In genomic region chr1:8408151-8408839, GRCh38 we compare ENCODE assay signal across 8 cellular contexts.
A peak's percentile ranks its signal among the peaks of the same experiment; 100 is the strongest.
DNase-seq lines count a peak whose midpoint lies in the region; ATAC-seq, FAIRE-seq and TF ChIP-seq lines count a peak whose summit lies in the region.

No MANE protein-coding gene starts in this region.

- peak overlapping the region; percentile 83 to 100 (median 96) for H3K27ac ChIP-seq in gastroesophageal sphincter
- peak overlapping the region; percentile 77 for H3K27ac ChIP-seq in rectal smooth muscle tissue (ENCODE audit: low read depth, low read length)

- no peak overlapping the region for H3K9ac ChIP-seq in rectal smooth muscle tissue (ENCODE audit: low read length)

- no peaks in the 10 kb centered on the region for H3K27me3 ChIP-seq in gastroesophageal sphincter
- no peaks in the 10 kb centered on the region for H3K27me3 ChIP-seq in rectal smooth muscle tissue (ENCODE audit: control insufficient read depth, insufficient read depth, low read length)

- H3K4me1 ChIP-seq in gastroesophageal sphincter (peaks cover 52 to 93% (median 70%) of the 10 kb centered on the region in 3 donors), rectal smooth muscle tissue (ENCODE audit: control insufficient read depth, insufficient read depth, low read length) (peaks cover 61% of the 10 kb centered on the region)

- H3K4me3 ChIP-seq in gastroesophageal sphincter (peak overlapping the region; percentile 5 to 8), rectal smooth muscle tissue (ENCODE audit: low read length) (no peak overlapping the region)

- FAIRE-seq in GM19239 (lab: Jason Lieb, UNC), result no peak

- DNase-seq in Caki2 (ENCODE audit: low read depth) (peak; percentile 63), SW480 (ENCODE audit: low spot score) (peak; percentile 55), GM19239 (ENCODE audit: insufficient read length, low spot score) (no peak), RKO (ENCODE audit: low spot score) (no peak)

- 4 to 16% methylated on average over 4 to 9 of the region's 9 CpGs for WGBS in gastroesophageal sphincter (ENCODE audit: low coverage in 1 of 2), 2 donors

- no peak for TF ChIP-seq POLR2A in gastroesophageal sphincter (IDR thresholded peaks at IDR 0.05)

- peak; percentile 68 for ATAC-seq in gastroesophageal sphincter
- ATAC-seq in GM21390 (IDR thresholded peaks at IDR 0.05; ENCODE audit: unreplicated experiment), result no peak
- ATAC-seq in HG02759 (IDR thresholded peaks at IDR 0.05; ENCODE audit: unreplicated experiment), result no peak

- TF ChIP-seq CTCF in gastroesophageal sphincter (IDR thresholded peaks at IDR 0.05), result no peak

- in situ Hi-C loops in Caki2 (cut with HindIII; ENCODE audit: low pct_unique_long_range_greater_than_20kb, low sequenced_read_pairs), result no loop called here

- H3K36me3 ChIP-seq in gastroesophageal sphincter, result peaks cover 0 to 26% of the 10 kb centered on the region in 2 donors
- H3K36me3 ChIP-seq in rectal smooth muscle tissue (ENCODE audit: control insufficient read depth, insufficient read depth, low read length), result peaks cover 7% of the 10 kb centered on the region

- no peak for TF ChIP-seq EP300 in gastroesophageal sphincter (IDR thresholded peaks at IDR 0.05)

- H3K9me3 ChIP-seq in gastroesophageal sphincter, result no peaks in the 10 kb centered on the region

Comparison
In these comparisons a context has a peak if more than half of its experiments do, and no peak if none do; other contexts are left out.
1. DNase-seq: peak in Caki2 (single experiment) and SW480 (single experiment); none in GM19239 (single experiment) and RKO (single experiment).